9 cellular contexts compared by ENCODE assay signal in genomic region chr6:30006170-30007131, GRCh38.
DNase-seq lines count a peak whose midpoint lies in the region; ATAC-seq, FAIRE-seq and TF ChIP-seq lines count a peak whose summit lies in the region.
"Had no signal": no experiment of that assay in that cellular context is flagged by ENCODE, and none has a peak within 500 bp of the region (broad histone marks: within the 10 kb centered on the region; RNA-seq: fewer than 3 reads in every experiment).

No MANE protein-coding gene starts in this region.

- no peaks in the 10 kb centered on the region for H3K9me3 ChIP-seq in HUES48 (ENCODE audit: control insufficient read depth, insufficient read depth, low read length)

- 0 out of 2 replicates have a peak, but pooled peaks cover 6% of the 10 kb centered on the region for H3K4me1 ChIP-seq in HUES48 (ENCODE audit: control insufficient read depth, insufficient read depth, low read length)

- H3K27me3 Mint-ChIP-seq in activated naive CD8-positive, alpha-beta T cell treated with anti-CD3 and anti-CD28 coated beads, Interleukin-2, amount 50 U/mL, for 24 hours, result peaks cover 27% of the 10 kb centered on the region

- ATAC-seq in activated naive CD8-positive, alpha-beta T cell treated with anti-CD3 and anti-CD28 coated beads, Interleukin-2, amount 50 U/mL, for 24 hours, result peak; percentile 26

- H3K4me3 Mint-ChIP-seq in activated naive CD8-positive, alpha-beta T cell treated with anti-CD3 and anti-CD28 coated beads, Interleukin-2, amount 50 U/mL, for 24 hours, result peak overlapping the region; percentile 67
- H3K4me3 Mint-ChIP-seq: neural crest cell had no signal

- H3K27me3 ChIP-seq in HUES48 (ENCODE audit: control insufficient read depth, insufficient read depth, low read length), result peaks cover 69% of the 10 kb centered on the region

- no peaks in the 10 kb centered on the region for H3K9me3 Mint-ChIP-seq in activated naive CD8-positive, alpha-beta T cell treated with anti-CD3 and anti-CD28 coated beads, Interleukin-2, amount 50 U/mL, for 24 hours
- H3K9me3 Mint-ChIP-seq: neural crest cell had no signal

- H3K4me1 Mint-ChIP-seq in activated naive CD8-positive, alpha-beta T cell treated with anti-CD3 and anti-CD28 coated beads, Interleukin-2, amount 50 U/mL, for 24 hours, result peaks cover 16% of the 10 kb centered on the region

- H3K27ac ChIP-seq in HUES48 (ENCODE audit: low read depth, low read length), result no peak overlapping the region

- DNase-seq in activated naive CD8-positive, alpha-beta T cell treated with anti-CD3 and anti-CD28 coated beads, Interleukin-2, amount 50 U/mL, for 24 hours, result peak; percentile 25
- DNase-seq in skeletal muscle cell (ENCODE audit: low read depth) (no peak), RPMI8226 (no peak), NCI-H187 treated with DMSO at 0.1 percent for 48 hours (lab: John Stamatoyannopoulos, UW) (no peak), NOMO-1 treated with DMSO at 0.1 percent for 48 hours (lab: John Stamatoyannopoulos, UW; ENCODE audit: unreplicated experiment) (no peak), H54 (ENCODE audit: insufficient read length, low spot score) (no peak)

- peak overlapping the region; percentile 64 for H3K4me3 ChIP-seq in HUES48 (ENCODE audit: low read depth, low read length)
- H3K4me3 ChIP-seq in iPS-11a (ENCODE audit: low read depth, low read length), result peak overlapping the region; percentile 51
- H3K4me3 ChIP-seq in skeletal muscle cell (ENCODE audit: low read depth, low read length), result peak overlapping the region; percentile 40

- H3K36me3 Mint-ChIP-seq in activated naive CD8-positive, alpha-beta T cell treated with anti-CD3 and anti-CD28 coated beads, Interleukin-2, amount 50 U/mL, for 24 hours (ENCODE audit: low read depth), result peaks cover 7% of the 10 kb centered on the region

- H3K27ac Mint-ChIP-seq in activated naive CD8-positive, alpha-beta T cell treated with anti-CD3 and anti-CD28 coated beads, Interleukin-2, amount 50 U/mL, for 24 hours, result no peak overlapping the region

- TF ChIP-seq POLR2A in H54 (IDR thresholded peaks at IDR 0.05; ENCODE audit: low read depth, low read length), result no peak

- no peak overlapping the region for H3K9ac ChIP-seq in HUES48 (ENCODE audit: low read depth, low read length)

- no peaks in the 10 kb centered on the region for H3K36me3 ChIP-seq in HUES48 (ENCODE audit: control insufficient read depth, insufficient read depth, low read length)

- FAIRE-seq in H54 (lab: Jason Lieb, UNC), result no peak
